Comparison of ENCODE assay signal across 8 cellular contexts in the genomic region with DNA sequence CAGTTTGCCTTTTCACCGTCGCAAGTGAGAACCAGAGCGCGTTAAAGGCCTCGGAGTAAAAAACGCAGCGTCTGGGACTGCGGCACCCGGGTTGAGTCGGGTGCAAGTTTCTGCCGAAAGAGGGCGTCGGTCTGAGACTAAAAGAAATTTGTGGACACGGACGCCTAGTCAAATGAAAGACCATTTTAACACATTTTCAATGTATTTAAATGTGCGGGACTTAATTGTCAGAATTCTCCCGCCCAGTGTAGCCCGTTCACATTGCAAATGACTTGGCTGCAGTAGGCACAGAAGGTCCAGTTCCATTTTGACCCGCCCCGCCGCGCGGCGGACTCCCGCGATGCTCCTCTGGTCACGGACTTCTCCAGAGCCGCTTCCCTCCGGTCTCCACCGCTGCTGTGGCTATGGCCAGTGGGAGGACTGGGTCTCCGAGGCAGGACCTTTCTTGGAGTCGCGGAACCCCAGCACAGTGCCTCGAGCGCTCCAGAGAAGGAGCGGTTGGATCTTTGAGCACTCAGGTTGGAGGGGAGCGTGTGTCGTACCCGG. TPM values are rescaled to one million over a fixed set of nuclear protein-coding genes. Genes with fewer than 3 reads are reported as not detected.
DNase-seq lines count a peak whose midpoint lies in the region; ATAC-seq and TF ChIP-seq lines count a peak whose summit lies in the region.

No MANE protein-coding gene starts in this region.

- H3K9me3 ChIP-seq in BLaER1 (peaks cover 50% of the 10 kb centered on the region), iPS-20b (ENCODE audit: insufficient read depth, low read depth, low read length) (peaks cover 3% of the 10 kb centered on the region; the same call in 1 of the 2 replicates)

- in situ Hi-C loops in KBM-7 (cut with MboI; ENCODE audit: low pct_unique_long_range_greater_than_20kb, low sequenced_read_pairs) (no loop called here), SK-MEL-5 (cut with HindIII; ENCODE audit: low pct_unique_long_range_greater_than_20kb, low sequenced_read_pairs) (no loop called here)

- H3K27ac ChIP-seq in BLaER1 (no peak overlapping the region), iPS-20b (ENCODE audit: low read length) (no peak overlapping the region)

- H3K4me2 ChIP-seq in BLaER1: peak overlapping the region; percentile 77

- H3K36me3 ChIP-seq in BLaER1 (no peaks in the 10 kb centered on the region), iPS-20b (ENCODE audit: insufficient read depth, low read depth, low read length) (no peaks in the 10 kb centered on the region)

- peaks cover 63% of the 10 kb centered on the region for H3K27me3 ChIP-seq in BLaER1
- H3K27me3 ChIP-seq in iPS-20b (ENCODE audit: insufficient read depth, low read length): peaks cover 74% of the 10 kb centered on the region

- intact Hi-C loops in MCF 10A (cut with micrococcal nuclease) (loop anchor here (1.0 to 2.0 kb wide), 2 partner anchors 549 to 590 kb away; no protein-coding TSS in a partner anchor), sciatic nerve (cut with DNase I) (no loop called here)

- H3K4me1 Mint-ChIP-seq in MCF 10A (ENCODE audit: insufficient read depth, unreplicated experiment): peaks cover 6% of the 10 kb centered on the region

- H3K36me3 Mint-ChIP-seq in MCF 10A (ENCODE audit: insufficient read depth, unreplicated experiment): peaks cover 5% of the 10 kb centered on the region

- H3K27me3 Mint-ChIP-seq in MCF 10A (ENCODE audit: insufficient read depth, unreplicated experiment): no peaks in the 10 kb centered on the region

- H3K9ac ChIP-seq in BLaER1 (no peak overlapping the region), iPS-20b (ENCODE audit: low read depth, low read length) (peak overlapping the region; percentile 20; the same call in 1 of the 2 replicates)

- H3K4me3 Mint-ChIP-seq in MCF 10A (ENCODE audit: unreplicated experiment): peak overlapping the region; percentile 83

- CTCF ChIA-PET in MCF 10A (lab: Yijun Ruan, JAX): interaction anchor here (0.7 to 5.0 kb wide), 14 partner anchors 10 to 1644 kb away, joined by 3 to 47 read pairs (median 4); no protein-coding TSS in a partner anchor

- no peaks in the 10 kb centered on the region for H3K9me3 Mint-ChIP-seq in MCF 10A (ENCODE audit: unreplicated experiment)

- DNase-seq in KBM-7: peak; percentile 91
- DNase-seq in SK-MEL-5 (ENCODE audit: low read depth, low spot score): peak; percentile 79
- peak; percentile 79 for DNase-seq in MCF 10A (ENCODE audit: unreplicated experiment)
- peak; percentile 84 for DNase-seq in sciatic nerve (ENCODE audit: low spot score)

- POLR2A ChIA-PET in MCF 10A (lab: Yijun Ruan, JAX): interaction anchor here (0.8 to 1.2 kb wide), 2 partner anchors 206 to 224 kb away, joined by 3 read pairs; no protein-coding TSS in a partner anchor

- no peaks in the 10 kb centered on the region for H3K4me1 ChIP-seq in BLaER1
- H3K4me1 ChIP-seq in iPS-20b (ENCODE audit: insufficient read depth, low read length): peaks cover 11% of the 10 kb centered on the region; the same call in 1 of the 2 replicates

- peak; percentile 64 for TF ChIP-seq CTCF in MCF 10A (IDR thresholded peaks at IDR 0.05; ENCODE audit: unreplicated experiment)

- no peaks in the 10 kb centered on the region for H4K20me1 ChIP-seq in BLaER1

- H3K27ac Mint-ChIP-seq in MCF 10A (ENCODE audit: low read depth, unreplicated experiment): peak overlapping the region; percentile 25

- no TSS peak for BruUV-seq in MCF 10A (replicated peaks; lab: Mats Ljungman, UMichigan)

- ATAC-seq in GM19324 (IDR thresholded peaks at IDR 0.05; ENCODE audit: low FRiP score, unreplicated experiment) (peak; percentile 61), sciatic nerve (peak; percentile 73), HG02938 (IDR thresholded peaks at IDR 0.05; ENCODE audit: unreplicated experiment) (no peak)

- H3K4me3 ChIP-seq in BLaER1 (peak overlapping the region; percentile 62), iPS-20b (ENCODE audit: low read length) (peak overlapping the region; percentile 78)

RNA-seq across cellular contexts. Expression of gene NPR3, which starts 1.3 kb away (rescaled TPM):
- not detected in 2 replicates for total RNA-seq in SK-MEL-5 (2014; rRNA removed; shearing (Covaris generic))
- not detected in 2 replicates for polyA plus RNA-seq in SK-MEL-5 (2015; cell fraction: cytosol; rRNA removed)
- not detected in 2 replicates for polyA plus RNA-seq in SK-MEL-5 (2015; cell fraction: nucleus; rRNA removed)
- total RNA-seq in MCF 10A (2022) (0.84 and 1.1 TPM in 2 replicates), sciatic nerve (16.0 TPM)
